Comparison of ENCODE assay signal across 2 cellular contexts in genomic region chr5:90593083-90593482, GRCh38. TPM values are rescaled to one million over a fixed set of nuclear protein-coding genes. Genes with fewer than 3 reads are reported as not detected.
"Had no signal": no experiment of that assay in that cellular context is flagged by ENCODE, and none has a peak within 500 bp of the region (broad histone marks: within the 10 kb centered on the region; RNA-seq: fewer than 3 reads in every experiment).

No MANE protein-coding gene starts in this region.

RNA-seq across cellular contexts. Expression of gene ADGRV1, which starts 34.5 kb away (rescaled TPM):
- polyA plus RNA-seq: IgD-negative memory B cell, IMR-90 had no signal
